ENCODE assay signal across 1 cellular context in genomic region chr1:85707990-85708825, GRCh38.
TF ChIP-seq lines count a peak whose summit lies in the region.

TSS of gene ZNHIT6 (minus strand) at chr1:85708433. CDS start at chr1:85708284, 149 bp downstream.

TF ChIP-seq in GM12878, 131 proteins besides CTCF, POLR2A, EP300 and RAD21 (continued from another document and continues in another):
- TF ChIP-seq ZBTB11 (CRISPR knock-in tag; IDR thresholded peaks at IDR 0.05) (no peak), ZNF687 (IDR thresholded peaks at IDR 0.05) (no peak), EZH2 (IDR thresholded peaks at IDR 0.05; ENCODE audit: borderline replicate concordance, control insufficient read depth, low read depth, low read length) (no peak), CHD4 (IDR thresholded peaks at IDR 0.05) (no peak), IKZF2 (IDR thresholded peaks at IDR 0.05) (peak in 1 of 2 experiments; percentile 59; a peak in 2 of 4 replicates), ZNF217 (IDR thresholded peaks at IDR 0.05) (no peak), ZNF207 (IDR thresholded peaks at IDR 0.05; ENCODE audit: borderline replicate concordance) (no peak), NR2F1 (conservative IDR thresholded peaks at IDR 0.05) (no peak), IRF3 (IDR thresholded peaks at IDR 0.05) (no peak), NR2C1 (IDR thresholded peaks at IDR 0.05) (no peak), LARP7 (IDR thresholded peaks at IDR 0.05) (no peak; the same call in 1 of the 2 replicates), HDAC2 (IDR thresholded peaks at IDR 0.05) (no peak), CEBPB (IDR thresholded peaks at IDR 0.05; ENCODE audit: borderline replicate concordance in 1 of 2, low read depth in 2 of 2, low read length in 2 of 2) (no peak), SMAD1 (IDR thresholded peaks at IDR 0.05; ENCODE audit: low read depth, partially characterized antibody) (peak; percentile 60), SREBF1 (IDR thresholded peaks at IDR 0.05; ENCODE audit: low read length) (no peak), RAD51 (IDR thresholded peaks at IDR 0.05) (peak; percentile 38; the same call in 1 of the 2 replicates), SIX5 (IDR thresholded peaks at IDR 0.05; ENCODE audit: low read depth, low read length, severe bottlenecking) (no peak), RELA (IDR thresholded peaks at IDR 0.05; ENCODE audit: borderline replicate concordance, partially characterized antibody) (peak; percentile 75), CUX1 (IDR thresholded peaks at IDR 0.05; ENCODE audit: insufficient replicate concordance, low read depth, low read length) (no peak), ZNF24 (IDR thresholded peaks at IDR 0.05) (no peak), TBL1XR1 (IDR thresholded peaks at IDR 0.05; ENCODE audit: low read depth, low read length) (no peak), MAX (IDR thresholded peaks at IDR 0.05; ENCODE audit: low read depth, low read length) (peak; percentile 87), ZSCAN29 (IDR thresholded peaks at IDR 0.05) (no peak), KDM1A (IDR thresholded peaks at IDR 0.05; ENCODE audit: borderline replicate concordance) (no peak), YBX1 (IDR thresholded peaks at IDR 0.05) (no peak), SMC3 (IDR thresholded peaks at IDR 0.05; ENCODE audit: borderline replicate concordance, low read length) (no peak), JUNB (IDR thresholded peaks at IDR 0.05) (no peak), FOXM1 (IDR thresholded peaks at IDR 0.05; ENCODE audit: low read depth, low read length) (no peak), MYC (IDR thresholded peaks at IDR 0.05; ENCODE audit: insufficient read depth, insufficient read length, insufficient replicate concordance, low read length, severe bottlenecking) (peak; percentile 88), HCFC1 (IDR thresholded peaks at IDR 0.05; ENCODE audit: low read length) (peak; percentile 58), TCF12 (IDR thresholded peaks at IDR 0.05; ENCODE audit: low read depth, low read length) (no peak), MXI1 (IDR thresholded peaks at IDR 0.05; ENCODE audit: low read depth, low read length) (peak; percentile 98), ETV6 (conservative IDR thresholded peaks at IDR 0.05 in 1 of 2, IDR thresholded peaks at IDR 0.05 in 1 of 2; ENCODE audit: borderline replicate concordance in 1 of 2, low read depth in 1 of 2) (peak in 1 of 2 experiments; percentile 49; a peak in 1 of 4 replicates), BMI1 (IDR thresholded peaks at IDR 0.05; ENCODE audit: borderline replicate concordance) (no peak), PML (IDR thresholded peaks at IDR 0.05; ENCODE audit: low read length) (peak; percentile 81; the same call in 1 of the 2 replicates), POU2F2 (IDR thresholded peaks at IDR 0.05; ENCODE audit: borderline replicate concordance, low read depth, low read length) (no peak; the same call in 2 of the 3 replicates), USF2 (IDR thresholded peaks at IDR 0.05; ENCODE audit: borderline replicate concordance, low read depth, low read length) (peak; percentile 9; the same call in 1 of the 2 replicates), ASH2L (IDR thresholded peaks at IDR 0.05; ENCODE audit: borderline replicate concordance, low read depth) (no peak), ATF3 (IDR thresholded peaks at IDR 0.05; ENCODE audit: borderline replicate concordance, extremely low read depth, low read depth, low read length) (peak; percentile 94), MEF2B (IDR thresholded peaks at IDR 0.05; ENCODE audit: partially characterized antibody, poor library complexity, severe bottlenecking) (no peak), JUND (IDR thresholded peaks at IDR 0.05; ENCODE audit: low read depth, low read length) (0 out of 2 replicates have a peak, but pooled peaks have one; percentile 18), MEF2A (IDR thresholded peaks at IDR 0.05; ENCODE audit: insufficient read depth, low read depth, low read length) (no peak), RELB (IDR thresholded peaks at IDR 0.05; ENCODE audit: low read depth) (peak; percentile 56; the same call in 1 of the 2 replicates), SUPT20H (IDR thresholded peaks at IDR 0.05; ENCODE audit: borderline replicate concordance, control insufficient read depth, low read depth, low read length) (no peak), BHLHE40 (IDR thresholded peaks at IDR 0.05; ENCODE audit: borderline replicate concordance in 1 of 2, low read depth in 2 of 2, low read length in 1 of 2) (peak in 1 of 2 experiments; percentile 41; a peak in 1 of 4 replicates), ELK1 (IDR thresholded peaks at IDR 0.05; ENCODE audit: low read depth, low read length) (no peak), STAT3 (IDR thresholded peaks at IDR 0.05; ENCODE audit: low read depth, low read length) (no peak), CHD1 (IDR thresholded peaks at IDR 0.05; ENCODE audit: low read depth, low read length) (no peak), NFIC (IDR thresholded peaks at IDR 0.05; ENCODE audit: low read depth, low read length) (peak; percentile 23; the same call in 1 of the 2 replicates)
